8 cellular contexts compared by ENCODE assay signal in genomic region chr10:80203835-80204148, GRCh38. TPM values are rescaled to one million over a fixed set of nuclear protein-coding genes. Genes with fewer than 3 reads are reported as not detected.
DNase-seq lines count a peak whose midpoint lies in the region; ATAC-seq, FAIRE-seq and TF ChIP-seq lines count a peak whose summit lies in the region.

No MANE protein-coding gene starts in this region.

- FAIRE-seq in A549 (lab: Jason Lieb, UNC) (no peak), astrocyte (lab: Jason Lieb, UNC) (no peak)

- CTCF ChIA-PET in A549 (lab: Yijun Ruan, JAX) = interaction anchor here (0.8 to 5.3 kb wide), 8 partner anchors 12 to 129 kb away, joined by 3 to 41 read pairs (median 4); no protein-coding TSS in a partner anchor

- H3K9me3 ChIP-seq in A549 (no peaks in the 10 kb centered on the region), HAP-1 (no peaks in the 10 kb centered on the region), astrocyte (ENCODE audit: insufficient read depth, low read depth, low read length) (no peaks in the 10 kb centered on the region)

- no peaks in the 10 kb centered on the region for H3K27me3 Mint-ChIP-seq in astrocyte (ENCODE audit: low read depth, unreplicated experiment)

- peak overlapping the region; percentile 84 for H3K4me2 ChIP-seq in A549
- peak overlapping the region; percentile 99 for H3K4me2 ChIP-seq in astrocyte (ENCODE audit: low read length)
- H3K4me2 ChIP-seq in mesendoderm (ENCODE audit: low read length) = peak overlapping the region; percentile 93

- H3K18ac ChIP-seq in mesendoderm (ENCODE audit: low read length) = no peak overlapping the region

- H4K8ac ChIP-seq in mesendoderm (ENCODE audit: low read depth, low read length) = no peak overlapping the region

- H3K9ac ChIP-seq in astrocyte (ENCODE audit: low read length) (peak overlapping the region; percentile 89), mesendoderm (ENCODE audit: low read length) (peak overlapping the region; percentile 93)

- peak overlapping the region; percentile 91 for H3K27ac Mint-ChIP-seq in astrocyte (ENCODE audit: unreplicated experiment)

- H2BK5ac ChIP-seq in mesendoderm (ENCODE audit: low read length) = peak overlapping the region; percentile 28

- H3K4me1 Mint-ChIP-seq in astrocyte (ENCODE audit: low read depth, unreplicated experiment) = peaks cover 40% of the 10 kb centered on the region

- ATAC-seq in A549 = no peak
- no peak for ATAC-seq in GM18868 (IDR thresholded peaks at IDR 0.05; ENCODE audit: unreplicated experiment)
- no peak for ATAC-seq in GM19023 (IDR thresholded peaks at IDR 0.05; ENCODE audit: unreplicated experiment)

- in situ Hi-C loops in HAP-1 (cut with MboI; ENCODE audit: low sequenced_read_pairs) = no loop called here

- peaks cover 78% of the 10 kb centered on the region for H3K79me2 ChIP-seq in astrocyte (ENCODE audit: insufficient read depth, low read length)
- peaks cover 24% of the 10 kb centered on the region for H3K79me2 ChIP-seq in mesendoderm (ENCODE audit: control insufficient read depth, insufficient read depth, low read length)

- H3K79me1 ChIP-seq in mesendoderm (ENCODE audit: low read length) = peaks cover 18% of the 10 kb centered on the region

- DNase-seq in A549 (ENCODE audit: low read depth in 1 of 2, low spot score in 1 of 2) (no peak), HAP-1 (ENCODE audit: low spot score in 2 of 2) (no peak), astrocyte (ENCODE audit: low read depth) (no peak), mesendoderm (no peak), HK-2 (ENCODE audit: unreplicated experiment) (no peak)
- no peak for DNase-seq in activated CD4-positive, CD25-positive, alpha-beta regulatory T cell treated with anti-CD3 and anti-CD28 coated beads, Interleukin-2, amount 50 U/mL, for 72 hours

- H3K36me3 ChIP-seq in HAP-1 (replicated peaks) (no peaks in the 10 kb centered on the region), astrocyte (ENCODE audit: insufficient read depth, low read length) (no peaks in the 10 kb centered on the region), mesendoderm (ENCODE audit: control insufficient read depth, insufficient read depth, low read length) (no peaks in the 10 kb centered on the region)

- H3K4me1 ChIP-seq in A549 (peaks cover 68% of the 10 kb centered on the region), HAP-1 (peaks cover 9% of the 10 kb centered on the region), astrocyte (ENCODE audit: insufficient read depth, low read length) (peaks cover 44% of the 10 kb centered on the region), mesendoderm (ENCODE audit: control insufficient read depth, low read depth, low read length) (peaks cover 10% of the 10 kb centered on the region)

- TF ChIP-seq EP300 in A549 (IDR thresholded peaks at IDR 0.05) = no peak

- TF ChIP-seq POLR2A in A549 (IDR thresholded peaks at IDR 0.05; ENCODE audit: low read length) = no peak

- peaks cover 2% of the 10 kb centered on the region for H3K9me3 Mint-ChIP-seq in astrocyte (ENCODE audit: unreplicated experiment)

- no peak overlapping the region for H4K5ac ChIP-seq in mesendoderm (ENCODE audit: low read length)

- TF ChIP-seq RAD21 in A549 (conservative IDR thresholded peaks at IDR 0.05 in 1 of 2, IDR thresholded peaks at IDR 0.05 in 1 of 2) = no peak; a peak in 1 of 5 replicates

- peak overlapping the region; percentile 96 for H3K56ac ChIP-seq in mesendoderm (ENCODE audit: low read length)

- H3K23ac ChIP-seq in mesendoderm (ENCODE audit: low read length) = no peak overlapping the region

- H2AK5ac ChIP-seq in mesendoderm (ENCODE audit: low read length) = no peak overlapping the region

- peak overlapping the region; percentile 97 for H3K27ac ChIP-seq in A549
- H3K27ac ChIP-seq in astrocyte (ENCODE audit: low read depth, low read length) = peak overlapping the region; percentile 86
- no peak overlapping the region for H3K27ac ChIP-seq in mesendoderm (ENCODE audit: low read depth, low read length)

- no peak overlapping the region for H3K4ac ChIP-seq in mesendoderm (ENCODE audit: low read depth, low read length)

- no peak overlapping the region for H2BK120ac ChIP-seq in mesendoderm (ENCODE audit: low read depth, low read length)

- peaks cover 54% of the 10 kb centered on the region for H4K20me1 ChIP-seq in astrocyte (ENCODE audit: insufficient read depth, low read length)

- H3K36me3 Mint-ChIP-seq in astrocyte (ENCODE audit: low read depth, unreplicated experiment) = peaks cover 5% of the 10 kb centered on the region

- H3K4me3 Mint-ChIP-seq in astrocyte (ENCODE audit: unreplicated experiment) = peak overlapping the region; percentile 95

- no peak overlapping the region for H2AFZ ChIP-seq in astrocyte (ENCODE audit: low read depth, low read length)

- no peak overlapping the region for H2BK15ac ChIP-seq in mesendoderm (replicated peaks; ENCODE audit: low read depth)

- TF ChIP-seq CTCF in A549 (IDR thresholded peaks at IDR 0.05) (no peak), astrocyte (IDR thresholded peaks at IDR 0.05; ENCODE audit: insufficient read depth, low read depth, low read length) (no peak)

- H3K4me3 ChIP-seq in A549 (peak overlapping the region; percentile 95), HAP-1 (peak overlapping the region; percentile 56), astrocyte (ENCODE audit: insufficient read depth, low read depth, low read length) (peak overlapping the region; percentile 79), mesendoderm (ENCODE audit: low read length) (no peak overlapping the region)

- POLR2A ChIA-PET in A549 (lab: Yijun Ruan, JAX) = interaction anchor here (1.1 to 2.0 kb wide), 2 partner anchors 57 to 60 kb away, joined by 3 to 4 read pairs; no protein-coding TSS in a partner anchor

- H3K27me3 ChIP-seq in HAP-1 (ENCODE audit: low read depth) (no peaks in the 10 kb centered on the region), astrocyte (ENCODE audit: insufficient read depth, low read length) (no peaks in the 10 kb centered on the region), mesendoderm (ENCODE audit: insufficient read depth, low read length, poor library complexity) (no peaks in the 10 kb centered on the region)

- 19% methylated on average over 2 of the region's 2 CpGs for WGBS in A549 (ENCODE audit: missing lambda C conversion rate)
- no CpG with 5 or more reads among the region's 2 CpGs for WGBS in mesendoderm (ENCODE audit: extremely low coverage, insufficient coverage, low lambda C conversion rate)

TF ChIP-seq in A549, 52 proteins besides CTCF, POLR2A, EP300 and RAD21:
- TF ChIP-seq MAZ (IDR thresholded peaks at IDR 0.05; ENCODE audit: borderline replicate concordance, low read depth, low read length) = no peak

RNA-seq across cellular contexts. Expression of gene ANXA11, which starts 1.5 kb away (rescaled TPM):
- polyA plus RNA-seq in A549 (2011; rRNA removed) (92.6 and 123 TPM in 2 replicates), A549 (2017; fragmentation: RNase III; extraction: RNeasy Plus Mini Kit Qiagen cat#74134 plus additional on column Dnase treatment) (117 to 121 TPM (median 119 TPM) in 3 replicates)
- 98.4 and 119 TPM in 2 replicates for polyA plus RNA-seq in A549 (2012; cell fraction: cytosol; rRNA removed)
- polyA plus RNA-seq in A549 (2012; cell fraction: nucleus; rRNA removed) = 109 and 134 TPM in 2 replicates
- polyA minus RNA-seq in A549 (2011; rRNA and poly(A)+ RNA removed) = 78.8 and 93.8 TPM in 2 replicates
- 102 and 122 TPM in 2 replicates for total RNA-seq in astrocyte
- polyA plus RNA-seq in mesendoderm (2013, experiment 1 of 2) = 235 TPM
- 239 TPM for polyA plus RNA-seq in mesendoderm (2013, experiment 2 of 2)
